Comparison of ENCODE assay signal across 28 cellular contexts in the genomic region with DNA sequence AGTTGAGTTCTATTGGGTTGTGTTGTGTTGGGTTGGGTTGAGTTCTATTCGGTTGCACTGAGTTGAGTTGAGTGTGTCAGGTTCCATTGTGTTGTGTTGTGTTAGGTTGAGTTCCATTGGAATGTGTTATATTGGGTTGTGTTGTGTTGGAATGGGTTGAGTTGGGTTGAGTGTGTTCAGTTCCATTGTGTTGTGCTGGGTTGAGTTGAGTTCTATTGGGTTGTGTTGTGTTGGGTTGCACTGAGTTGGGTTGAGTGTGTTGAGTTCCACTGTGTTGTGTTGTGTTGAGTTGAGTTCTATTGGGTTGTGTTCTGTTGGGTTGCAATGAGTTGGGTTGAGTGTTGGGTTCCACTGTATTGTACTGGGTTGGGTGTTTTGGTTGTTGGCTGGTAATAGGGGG. TPM values are rescaled to one million over a fixed set of nuclear protein-coding genes. Genes with fewer than 3 reads are reported as not detected.
A peak's percentile ranks its signal among the peaks of the same experiment; 100 is the strongest.
DNase-seq lines count a peak whose midpoint lies in the region; ATAC-seq, FAIRE-seq and TF ChIP-seq lines count a peak whose summit lies in the region.
"Had no signal": no experiment of that assay in that cellular context is flagged by ENCODE, and none has a peak within 500 bp of the region (broad histone marks: within the 10 kb centered on the region; RNA-seq: fewer than 3 reads in every experiment).

No MANE protein-coding gene starts in this region.

- H3K79me1 ChIP-seq in neuronal stem cell (ENCODE audit: low read depth, low read length) = no peaks in the 10 kb centered on the region

- no peak overlapping the region for H2BK12ac ChIP-seq in neuronal stem cell (ENCODE audit: low read length)

- H3K4me2 ChIP-seq in HepG2 (ENCODE audit: low read depth, low read length) (no peak overlapping the region), K562 (ENCODE audit: insufficient read depth, low read length) (no peak overlapping the region), neuronal stem cell (ENCODE audit: insufficient read depth, low read length, poor library complexity, severe bottlenecking) (no peak overlapping the region), smooth muscle cell (no peak overlapping the region)
- H3K4me2 ChIP-seq: A549, BLaER1 had no signal

- H3K27ac ChIP-seq in HepG2 (ENCODE audit: extremely low read length, insufficient read depth, low read length) (no peak overlapping the region), right lobe of liver (no peak overlapping the region), K562 (ENCODE audit: extremely low read depth, low read depth, low read length) (no peak overlapping the region), neuronal stem cell (replicated peaks; ENCODE audit: low read length) (no peak overlapping the region), smooth muscle cell (ENCODE audit: low read depth) (no peak overlapping the region)
- H3K27ac ChIP-seq: 22Rv1, A549, BLaER1 had no signal

- H3K4ac ChIP-seq in neuronal stem cell (ENCODE audit: low read length) = no peak overlapping the region

- BruUV-seq in HepG2 (replicated peaks; lab: Mats Ljungman, UMichigan) (no TSS peak), K562 (replicated peaks; lab: Mats Ljungman, UMichigan) (no TSS peak)

- no peaks in the 10 kb centered on the region for H3K36me3 ChIP-seq in HepG2 (replicated peaks in 1 of 2; ENCODE audit: control insufficient read depth in 1 of 2, insufficient read depth in 2 of 2, low read length in 2 of 2)
- H3K36me3 ChIP-seq in right lobe of liver = no peaks in the 10 kb centered on the region
- no peaks in the 10 kb centered on the region for H3K36me3 ChIP-seq in K562 (ENCODE audit: control insufficient read depth, insufficient read depth, low read length)
- peaks cover 0 to 1% of the 10 kb centered on the region in 2 donors for H3K36me3 ChIP-seq in neuronal stem cell (replicated peaks in 1 of 2; ENCODE audit: control insufficient read depth in 2 of 2, insufficient read depth in 2 of 2, low read length in 2 of 2)
- no peaks in the 10 kb centered on the region for H3K36me3 ChIP-seq in smooth muscle cell (ENCODE audit: low read depth)
- H3K36me3 ChIP-seq: BE2C, BLaER1 had no signal

- intact Hi-C loops in HepG2 (cut with micrococcal nuclease; ENCODE audit: unreplicated experiment) = no loop called here
- intact Hi-C loops in right lobe of liver (cut with DNase I) = no loop called here
- intact Hi-C loops in K562 (cut with micrococcal nuclease) = loop anchor here (5.0 kb wide), 2 partner anchors 97 to 137 kb away; no protein-coding TSS in a partner anchor

- H3K23ac ChIP-seq in neuronal stem cell (ENCODE audit: low read depth, low read length, poor library complexity) = no peak overlapping the region

- FAIRE-seq in HepG2 (lab: Jason Lieb, UNC) (no peak), K562 (lab: Jason Lieb, UNC) (peak; percentile 48), GM12892 (lab: Jason Lieb, UNC) (no peak)
- FAIRE-seq: A549, GM12878, GM19239 had no signal

- H2BK5ac ChIP-seq in neuronal stem cell (ENCODE audit: low read length) = no peak overlapping the region

- WGBS in HepG2 (ENCODE audit: low lambda C conversion rate) = 0% methylated on average over 1 of the region's 1 CpG
- WGBS in right lobe of liver (ENCODE audit: insufficient coverage, low coverage, low lambda C conversion rate, missing lambda C conversion rate) = no CpG with 5 or more reads among the region's 1 CpG
- WGBS in K562 (ENCODE audit: insufficient coverage, low coverage, missing lambda C conversion rate) = 25% methylated on average over 1 of the region's 1 CpG
- whole genome bisulfite sequencing in neuronal stem cell (ENCODE audit: extremely low coverage in 2 of 2, insufficient read length in 2 of 2, insufficient replicate concordance in 1 of 2), 2 donors = no CpG with 5 or more reads among the region's 1 CpG
- 95% methylated on average over 1 of the region's 1 CpG for WGBS in smooth muscle cell (ENCODE audit: low lambda C conversion rate)

- H2AFZ ChIP-seq in HepG2 (ENCODE audit: low read length) (no peak overlapping the region), K562 (ENCODE audit: low read depth, low read length) (no peak overlapping the region), neuronal stem cell (ENCODE audit: low read length) (no peak overlapping the region), smooth muscle cell (ENCODE audit: low read depth) (no peak overlapping the region)

- no peak overlapping the region for H3K18ac ChIP-seq in neuronal stem cell (ENCODE audit: low read length)

- no peak for ATAC-seq in HepG2
- ATAC-seq in right lobe of liver = no peak
- no peak for ATAC-seq in K562
- no peak for ATAC-seq in HG03521 (IDR thresholded peaks at IDR 0.05; ENCODE audit: unreplicated experiment)
- ATAC-seq: A549, GM12878 had no signal

- TF ChIP-seq CTCF in HepG2 (CRISPR knock-in tag; IDR thresholded peaks at IDR 0.05) (no peak), right lobe of liver (IDR thresholded peaks at IDR 0.05) (no peak), K562 (IDR thresholded peaks at IDR 0.05 in 2 of 3, conservative IDR thresholded peaks at IDR 0.05 in 1 of 3; ENCODE audit: insufficient read depth in 2 of 3, low read depth in 1 of 3, low read length in 3 of 3) (no peak), smooth muscle cell (IDR thresholded peaks at IDR 0.05; ENCODE audit: borderline replicate concordance, insufficient read depth, poor library complexity, severe bottlenecking) (no peak)

- TF ChIP-seq POLR2A in HepG2 (IDR thresholded peaks at IDR 0.05; ENCODE audit: insufficient read depth in 1 of 2, low read depth in 2 of 2, low read length in 2 of 2) = no peak
- no peak for TF ChIP-seq POLR2A in right lobe of liver (IDR thresholded peaks at IDR 0.05)
- no peak for TF ChIP-seq POLR2A in K562 (conservative IDR thresholded peaks at IDR 0.05)
- TF ChIP-seq POLR2A in GM12892 (IDR thresholded peaks at IDR 0.05; ENCODE audit: low read depth, low read length) = no peak

- no peak overlapping the region for H4K91ac ChIP-seq in neuronal stem cell (ENCODE audit: low read depth, low read length, poor library complexity)

- CTCF ChIA-PET in HepG2 (lab: Yijun Ruan, JAX; ENCODE audit: low intra/inter-chr PET ratio, low total read pairs) (no interaction called here), K562 (lab: Yijun Ruan, JAX; ENCODE audit: low intra/inter-chr PET ratio) (no interaction called here)

- TF ChIP-seq EP300 in HepG2 (IDR thresholded peaks at IDR 0.05; ENCODE audit: low read depth in 2 of 2, low read length in 2 of 2) (no peak), HepG2 (CRISPR knock-in tag; IDR thresholded peaks at IDR 0.05; ENCODE audit: borderline replicate concordance) (no peak), K562 (IDR thresholded peaks at IDR 0.05; ENCODE audit: low read length) (no peak)

- H3F3A ChIP-seq in smooth muscle cell (ENCODE audit: low read depth) = no peaks in the 10 kb centered on the region

- no peak overlapping the region for H4K8ac ChIP-seq in neuronal stem cell (ENCODE audit: low read depth, low read length)

- H4K20me1 ChIP-seq in HepG2 (ENCODE audit: insufficient read depth, low read length) (no peaks in the 10 kb centered on the region), K562 (replicated peaks; ENCODE audit: control insufficient read depth, insufficient read depth, low read length) (peaks cover 5% of the 10 kb centered on the region; the same call in 1 of the 2 replicates), smooth muscle cell (ENCODE audit: low read depth) (no peaks in the 10 kb centered on the region)
- H4K20me1 ChIP-seq: BLaER1 had no signal

- H3K9ac ChIP-seq in HepG2 (ENCODE audit: insufficient read depth, low read depth, low read length) = no peak overlapping the region
- no peak overlapping the region for H3K9ac ChIP-seq in K562 (ENCODE audit: insufficient read depth in 1 of 2, low read depth in 2 of 2, low read length in 2 of 2)
- H3K9ac ChIP-seq in neuronal stem cell (ENCODE audit: low read depth, low read length, poor library complexity) = peak overlapping the region; percentile 8
- no peak overlapping the region for H3K9ac ChIP-seq in smooth muscle cell (ENCODE audit: low read depth)
- H3K9ac ChIP-seq: BLaER1 had no signal

- H3K79me2 ChIP-seq in HepG2 (ENCODE audit: insufficient read depth, low read length) = no peaks in the 10 kb centered on the region
- H3K79me2 ChIP-seq in K562 (ENCODE audit: control insufficient read depth, insufficient read depth, low read length) = no peaks in the 10 kb centered on the region
- H3K79me2 ChIP-seq in smooth muscle cell (ENCODE audit: low read depth) = no peaks in the 10 kb centered on the region

- no peak overlapping the region for H3K14ac ChIP-seq in neuronal stem cell (ENCODE audit: low read length)

- H3K4me1 ChIP-seq in HepG2 (ENCODE audit: insufficient read depth, low read length) (no peaks in the 10 kb centered on the region), right lobe of liver (no peaks in the 10 kb centered on the region), K562 (replicated peaks in 1 of 2; ENCODE audit: control insufficient read depth in 2 of 2, insufficient read depth in 2 of 2, low read length in 2 of 2) (peaks cover 23 to 27% of the 10 kb centered on the region in 2 experiments), neuronal stem cell (ENCODE audit: control insufficient read depth in 2 of 2, insufficient read depth in 1 of 2, low read depth in 1 of 2, low read length in 2 of 2) (peaks cover 0 to 8% of the 10 kb centered on the region in 2 donors), smooth muscle cell (ENCODE audit: low read depth) (peaks cover 5% of the 10 kb centered on the region)
- H3K4me1 ChIP-seq: A549, BE2C, BLaER1 had no signal

- no peak overlapping the region for H2AK5ac ChIP-seq in neuronal stem cell (ENCODE audit: low read depth, low read length)

- no peak overlapping the region for H2BK120ac ChIP-seq in neuronal stem cell (ENCODE audit: low read depth, low read length)

- H3K4me3 ChIP-seq in HepG2 (replicated peaks in 1 of 3; ENCODE audit: insufficient read depth in 1 of 3, low read depth in 2 of 3, low read length in 3 of 3) (no peak overlapping the region), right lobe of liver (no peak overlapping the region), K562 (no peak overlapping the region), neuronal stem cell (ENCODE audit: low read length in 2 of 2) (no peak overlapping the region), smooth muscle cell (no peak overlapping the region)
- H3K4me3 ChIP-seq: A549, BLaER1, GM12878 had no signal

- no peak for TF ChIP-seq RAD21 in HepG2 (CRISPR knock-in tag; IDR thresholded peaks at IDR 0.05)
- TF ChIP-seq RAD21 in K562 (CRISPR knock-in tag; conservative IDR thresholded peaks at IDR 0.05 in 1 of 2, IDR thresholded peaks at IDR 0.05 in 1 of 2) = no peak

- H3K27me3 ChIP-seq in HepG2 (ENCODE audit: control insufficient read depth in 1 of 2, insufficient read depth in 2 of 2, low read length in 2 of 2) (peaks cover 0 to 2% of the 10 kb centered on the region in 2 experiments; a peak in 1 of 5 replicates), right lobe of liver (no peaks in the 10 kb centered on the region), K562 (ENCODE audit: control insufficient read depth in 2 of 2, insufficient read depth in 2 of 2, low read length in 2 of 2) (peaks cover 0 to 2% of the 10 kb centered on the region in 2 experiments; a peak in 2 of 5 replicates), neuronal stem cell (ENCODE audit: control insufficient read depth in 3 of 3, insufficient read depth in 3 of 3, low read depth in 1 of 3, low read length in 3 of 3) (peaks cover 0 to 10% (median 0%) of the 10 kb centered on the region in 3 experiments), smooth muscle cell (ENCODE audit: low read depth) (peaks cover 10% of the 10 kb centered on the region)
- H3K27me3 ChIP-seq: BE2C, BLaER1 had no signal

- H3K9me1 ChIP-seq in K562 (ENCODE audit: control insufficient read depth, insufficient read depth, low read length) = no peaks in the 10 kb centered on the region

- no peak overlapping the region for H2BK15ac ChIP-seq in neuronal stem cell (ENCODE audit: low read length)

- no peak for DNase-seq in HepG2 (ENCODE audit: low spot score)
- DNase-seq in right lobe of liver = no peak
- DNase-seq in K562 (ENCODE audit: extremely low read depth in 1 of 4, low spot score in 3 of 4) = no peak
- no peak for DNase-seq in neuronal stem cell (ENCODE audit: low spot score)
- DNase-seq in smooth muscle cell (lab: John Stamatoyannopoulos, UW; ENCODE audit: unreplicated experiment) = no peak
- no peak for DNase-seq in GM12892 (ENCODE audit: insufficient read length)
- DNase-seq: ACHN; BE2C; C1 segment of cervical spinal cord; CD4-positive, alpha-beta memory T cell; CD4-positive, CD25-positive, alpha-beta regulatory T cell; CD8-positive, alpha-beta memory T cell; COR-L47; DMS 273 treated with DMSO at 0.1 percent for 48 hours; DMS153; DMS53; DMS79; DND-41; EL; GDM1 had no signal

- H3K9me3 ChIP-seq in HepG2 (ENCODE audit: low read length) (peaks cover 5% of the 10 kb centered on the region), right lobe of liver (no peaks in the 10 kb centered on the region), K562 (replicated peaks; ENCODE audit: control insufficient read depth, insufficient read depth, low read depth, low read length) (no peaks in the 10 kb centered on the region), neuronal stem cell (replicated peaks in 1 of 2; ENCODE audit: control insufficient read depth in 2 of 2, insufficient read depth in 1 of 2, low read depth in 1 of 2, low read length in 2 of 2) (peaks cover 0 to 2% of the 10 kb centered on the region in 2 donors), smooth muscle cell (replicated peaks; ENCODE audit: low read depth) (no peaks in the 10 kb centered on the region)
- H3K9me3 ChIP-seq: A549, BE2C had no signal

- POLR2A ChIA-PET in HepG2 (lab: Yijun Ruan, JAX) = no interaction called here
- POLR2A ChIA-PET in K562 (lab: Yijun Ruan, JAX) = no interaction called here

- in situ Hi-C loops in HepG2 (cut with HindIII; ENCODE audit: extremely low pct_ligation_motif_present, low pct_unique_long_range_greater_than_20kb) (no loop called here), K562 (cut with MboI) (no loop called here)

RNA-seq across cellular contexts. Expression of gene ALX4, which starts 35.5 kb away (rescaled TPM):
- not detected in 2 replicates for total RNA-seq in HepG2 (2016; rRNA removed; fragmentation: Illumina TruSeq; extraction: Trizol)
- not detected in 2 replicates for total RNA-seq in HepG2 (2016; cell fraction: cytosol; rRNA removed; fragmentation: Illumina TruSeq; extraction: Trizol; ENCODE audit: low read depth)
- total RNA-seq in HepG2 (2016; cell fraction: insoluble cytoplasmic fraction; rRNA removed; fragmentation: Illumina TruSeq; extraction: Trizol) = not detected in 2 replicates
- not detected in 2 replicates for total RNA-seq in HepG2 (2016; cell fraction: membrane; rRNA removed; fragmentation: Illumina TruSeq; extraction: Trizol)
- not detected in 2 replicates for total RNA-seq in HepG2 (2016; cell fraction: nucleus; rRNA removed; fragmentation: Illumina TruSeq; extraction: Trizol)
- not detected in 2 replicates for polyA plus RNA-seq in HepG2 (2011; rRNA removed)
- not detected in 2 replicates for polyA plus RNA-seq in HepG2 (2011; cell fraction: cytosol; rRNA removed)
- not detected in 2 replicates for polyA plus RNA-seq in HepG2 (2011; cell fraction: nucleus; rRNA removed)
- 0.07 TPM in 1 of 2 replicates, not detected in the other for polyA plus RNA-seq in HepG2 (2012)
- not detected in 2 replicates for polyA plus RNA-seq in HepG2 (2016; cell fraction: cytosol; fragmentation: Illumina TruSeq; extraction: Trizol; ENCODE audit: low read depth)
- polyA plus RNA-seq in HepG2 (2016; cell fraction: insoluble cytoplasmic fraction; fragmentation: Illumina TruSeq; extraction: Trizol; ENCODE audit: low read depth) = not detected in 2 replicates
- not detected in 2 replicates for polyA plus RNA-seq in HepG2 (2016; cell fraction: membrane; fragmentation: Illumina TruSeq; extraction: Trizol; ENCODE audit: low read depth)
- not detected in 2 replicates for polyA plus RNA-seq in HepG2 (2016; cell fraction: nucleus; fragmentation: Illumina TruSeq; extraction: Trizol; ENCODE audit: insufficient read depth, low read depth)
- polyA minus RNA-seq in HepG2 (2011; rRNA and poly(A)+ RNA removed; ENCODE audit: low replicate concordance) = not detected in 2 replicates
- not detected in 2 replicates for polyA minus RNA-seq in HepG2 (2011; cell fraction: cytosol; rRNA and poly(A)+ RNA removed)
- polyA minus RNA-seq in HepG2 (2011; cell fraction: nucleus; rRNA and poly(A)+ RNA removed) = not detected in 2 replicates
- total RNA-seq in right lobe of liver = not detected
- 0.11 and 0.35 TPM in 2 replicates for total RNA-seq in K562 (2011; cell fraction: chromatin; rRNA removed; ENCODE audit: low replicate concordance)
- 0.13 and 0.33 TPM in 2 replicates for total RNA-seq in K562 (2011; cell fraction: nucleolus; rRNA removed)
- total RNA-seq in K562 (2011; cell fraction: nucleoplasm; rRNA removed) = 0.15 and 0.31 TPM in 2 replicates
- 0.65 and 1.0 TPM in 2 replicates for total RNA-seq in K562 (2014; rRNA removed)
- 0.22 and 0.33 TPM in 2 replicates for total RNA-seq in K562 (2014; rRNA removed; fragmentation: Illumina TruSeq; extraction: Trizol)
- 0.60 and 0.62 TPM in 2 replicates for total RNA-seq in K562 (2015; rRNA removed; fragmentation: Illumina TruSeq; extraction: Trizol)
- total RNA-seq in K562 (2021) = 1.1 and 1.2 TPM in 2 replicates
- polyA plus RNA-seq in K562 (2011; rRNA removed) = 0.14 and 0.81 TPM in 2 replicates
- 0.30 and 0.59 TPM in 2 replicates for polyA plus RNA-seq in K562 (2011; cell fraction: cytosol; rRNA removed)
- polyA plus RNA-seq in K562 (2011; cell fraction: nucleus; rRNA removed) = 0.44 and 0.91 TPM in 2 replicates
- polyA plus RNA-seq in K562 (2012) = 0.89 and 1.6 TPM in 2 replicates
- 0.64 and 0.78 TPM in 2 replicates for polyA plus RNA-seq in K562 (2014; fragmentation: Illumina TruSeq; extraction: Trizol)
- under 1 TPM; 0.07 to 0.13 TPM for polyA plus RNA-seq in K562 (2014; fragmentation: Nextera tagmentation; extraction: Ambion mirVana)
- 0.23 and 0.51 TPM in 2 replicates for polyA plus RNA-seq in K562 (2014; rRNA removed)
- 0.21 and 0.99 TPM in 2 replicates for polyA minus RNA-seq in K562 (2011; rRNA and poly(A)+ RNA removed)
- polyA minus RNA-seq in K562 (2011; cell fraction: cytosol; rRNA and poly(A)+ RNA removed) = 0.48 and 1.8 TPM in 2 replicates
- 0.40 and 1.4 TPM in 2 replicates for polyA minus RNA-seq in K562 (2011; cell fraction: nucleus; rRNA and poly(A)+ RNA removed)
- not detected for polyA plus RNA-seq in neuronal stem cell (2013, experiment 1 of 2)
- polyA plus RNA-seq in neuronal stem cell (2013, experiment 2 of 2) = 0.01 TPM
- total RNA-seq in smooth muscle cell = not detected in 2 replicates
- not detected in 2 replicates for polyA plus RNA-seq in smooth muscle cell
- polyA plus RNA-seq in GM12892 (2012; ENCODE audit: missing spikeins) = not detected
- total RNA-seq: CD4-positive, alpha-beta memory T cell; CD4-positive, CD25-positive, alpha-beta regulatory T cell; CD8-positive, alpha-beta memory T cell; GM12878 had no signal
- polyA plus RNA-seq: AG04450; CD14-positive monocyte; CD4-positive, alpha-beta memory T cell; CD4-positive, CD25-positive, alpha-beta regulatory T cell; CD8-positive, alpha-beta memory T cell; GM12878 had no signal

Comparison
In these comparisons a context has a peak if more than half of its experiments do, and no peak if none do; other contexts are left out.
1. Of the 241 proteins assayed by ChIP-seq in both HepG2 and K562: peak only in HepG2: none; only in K562: EHMT2; in both: none; in neither: 239; mixed calls (peak in some experiments, not most) for 1.